8 cellular contexts compared by ENCODE assay signal in the genomic region with DNA sequence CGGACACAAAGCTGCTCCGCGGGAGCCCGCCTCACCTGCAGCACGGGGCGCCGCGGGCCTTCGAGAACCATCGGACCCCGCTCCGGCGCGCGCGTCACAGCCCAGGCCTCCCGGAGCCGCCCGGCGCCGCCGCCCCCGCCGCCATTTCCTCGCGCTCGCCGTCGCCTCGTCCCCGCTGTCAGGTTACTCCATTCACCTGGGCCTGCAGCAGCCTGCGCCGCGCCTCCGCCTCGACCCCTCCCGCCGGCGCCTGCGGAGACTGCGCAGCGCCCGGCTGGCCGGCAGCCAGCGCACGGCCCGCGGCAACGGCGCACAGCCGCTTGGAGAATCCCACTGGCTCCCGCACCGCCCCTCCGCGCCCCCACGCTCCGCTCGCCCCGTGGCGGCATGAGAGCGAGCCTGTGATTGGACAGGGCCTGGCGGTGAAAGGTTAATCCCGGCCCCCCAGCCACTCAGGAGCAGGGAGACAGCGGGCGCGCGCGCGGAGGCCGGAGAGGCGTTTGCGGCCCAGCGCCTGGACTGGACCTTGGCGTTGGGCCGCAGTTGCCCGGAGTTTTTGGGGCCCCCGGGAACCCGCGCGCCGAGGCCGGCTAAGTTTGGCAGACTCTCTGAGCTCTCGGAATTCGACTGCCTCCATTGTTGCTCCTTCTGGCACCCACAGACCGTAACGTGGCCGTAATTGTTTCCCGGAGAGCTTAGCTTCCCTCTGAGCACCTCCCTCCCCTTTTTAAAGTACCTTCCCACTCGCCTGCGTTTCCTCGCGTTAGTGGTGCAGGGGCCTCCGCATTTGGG. TPM values are rescaled to one million over a fixed set of nuclear protein-coding genes. Genes with fewer than 3 reads are reported as not detected.
DNase-seq lines count a peak whose midpoint lies in the region; ATAC-seq and TF ChIP-seq lines count a peak whose summit lies in the region.

A gene with protein sequence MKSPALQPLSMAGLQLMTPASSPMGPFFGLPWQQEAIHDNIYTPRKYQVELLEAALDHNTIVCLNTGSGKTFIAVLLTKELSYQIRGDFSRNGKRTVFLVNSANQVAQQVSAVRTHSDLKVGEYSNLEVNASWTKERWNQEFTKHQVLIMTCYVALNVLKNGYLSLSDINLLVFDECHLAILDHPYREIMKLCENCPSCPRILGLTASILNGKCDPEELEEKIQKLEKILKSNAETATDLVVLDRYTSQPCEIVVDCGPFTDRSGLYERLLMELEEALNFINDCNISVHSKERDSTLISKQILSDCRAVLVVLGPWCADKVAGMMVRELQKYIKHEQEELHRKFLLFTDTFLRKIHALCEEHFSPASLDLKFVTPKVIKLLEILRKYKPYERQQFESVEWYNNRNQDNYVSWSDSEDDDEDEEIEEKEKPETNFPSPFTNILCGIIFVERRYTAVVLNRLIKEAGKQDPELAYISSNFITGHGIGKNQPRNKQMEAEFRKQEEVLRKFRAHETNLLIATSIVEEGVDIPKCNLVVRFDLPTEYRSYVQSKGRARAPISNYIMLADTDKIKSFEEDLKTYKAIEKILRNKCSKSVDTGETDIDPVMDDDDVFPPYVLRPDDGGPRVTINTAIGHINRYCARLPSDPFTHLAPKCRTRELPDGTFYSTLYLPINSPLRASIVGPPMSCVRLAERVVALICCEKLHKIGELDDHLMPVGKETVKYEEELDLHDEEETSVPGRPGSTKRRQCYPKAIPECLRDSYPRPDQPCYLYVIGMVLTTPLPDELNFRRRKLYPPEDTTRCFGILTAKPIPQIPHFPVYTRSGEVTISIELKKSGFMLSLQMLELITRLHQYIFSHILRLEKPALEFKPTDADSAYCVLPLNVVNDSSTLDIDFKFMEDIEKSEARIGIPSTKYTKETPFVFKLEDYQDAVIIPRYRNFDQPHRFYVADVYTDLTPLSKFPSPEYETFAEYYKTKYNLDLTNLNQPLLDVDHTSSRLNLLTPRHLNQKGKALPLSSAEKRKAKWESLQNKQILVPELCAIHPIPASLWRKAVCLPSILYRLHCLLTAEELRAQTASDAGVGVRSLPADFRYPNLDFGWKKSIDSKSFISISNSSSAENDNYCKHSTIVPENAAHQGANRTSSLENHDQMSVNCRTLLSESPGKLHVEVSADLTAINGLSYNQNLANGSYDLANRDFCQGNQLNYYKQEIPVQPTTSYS (N-terminal part only) (minus strand): TSS at position 335 of the 792 bp plus-strand sequence. CDS start 24,071 bp downstream, outside the sequence.

- peak; percentile 71 for TF ChIP-seq POLR2A in right lobe of liver (IDR thresholded peaks at IDR 0.05)

- intact Hi-C loops in activated CD4-positive, alpha-beta memory T cell treated with anti-CD3 and anti-CD28 coated beads for 36 hours (cut with micrococcal nuclease) = loop anchor here (1.0 to 5.0 kb wide), 4 partner anchors 15 to 377 kb away; a partner anchor contains a TSS
- intact Hi-C loops in right lobe of liver (cut with DNase I) = no loop called here

- H3K27me3 Mint-ChIP-seq in activated CD4-positive, alpha-beta memory T cell treated with anti-CD3 and anti-CD28 coated beads for 36 hours = no peaks in the 10 kb centered on the region

- H3K4me3 Mint-ChIP-seq in activated CD4-positive, alpha-beta memory T cell treated with anti-CD3 and anti-CD28 coated beads for 36 hours = peak within 1 kb of the TSS; percentile 96

- H3K36me3 Mint-ChIP-seq in activated CD4-positive, alpha-beta memory T cell treated with anti-CD3 and anti-CD28 coated beads for 36 hours = peaks cover 6% of the 10 kb centered on the region

- H3K9me3 ChIP-seq in right lobe of liver = no peaks in the 10 kb centered on the region

- CTCF ChIA-PET in activated CD4-positive, alpha-beta memory T cell treated with anti-CD3 and anti-CD28 coated beads for 36 hours (lab: Charles Lee) = no interaction called here

- H3K4me3 ChIP-seq in right lobe of liver = peak within 1 kb of the TSS; percentile 74 to 83 (median 76)

- no peaks in the 10 kb centered on the region for H3K27me3 ChIP-seq in right lobe of liver

- no peak for TF ChIP-seq CTCF in right lobe of liver (IDR thresholded peaks at IDR 0.05)

- WGBS in right lobe of liver (ENCODE audit: insufficient coverage, low coverage, low lambda C conversion rate, missing lambda C conversion rate) = 0% methylated on average over 20 of the region's 93 CpGs

- POLR2A ChIA-PET in activated CD4-positive, alpha-beta memory T cell treated with anti-CD3 and anti-CD28 coated beads for 36 hours (lab: Charles Lee) = interaction anchor here (0.7 kb wide), 1 partner anchor 397 kb away, joined by 3 read pairs; no protein-coding TSS in a partner anchor

- H3K27ac ChIP-seq in right lobe of liver = peak within 1 kb of the TSS; percentile 88 to 95 (median 92)

- H3K4me1 ChIP-seq in right lobe of liver = peaks cover 0 to 25% (median 11%) of the 10 kb centered on the region in 4 donors

- peaks cover 37% of the 10 kb centered on the region for H3K4me1 Mint-ChIP-seq in activated CD4-positive, alpha-beta memory T cell treated with anti-CD3 and anti-CD28 coated beads for 36 hours (ENCODE audit: low read depth)

- no peaks in the 10 kb centered on the region for H3K36me3 ChIP-seq in right lobe of liver

- DNase-seq in CD1c-positive myeloid dendritic cell (ENCODE audit: extremely low spot score) (peak; percentile 96), NCI-H82 (lab: John Stamatoyannopoulos, UW) (peak; percentile 92), dermis microvascular lymphatic vessel endothelial cell (ENCODE audit: low read depth in 2 of 2) (peak; percentile 81 to 96), right lobe of liver (peak; percentile 97 to 99 (median 98))
- DNase-seq in activated CD4-positive, alpha-beta memory T cell treated with anti-CD3 and anti-CD28 coated beads for 36 hours = peak; percentile 95
- peak; percentile 90 to 97 for DNase-seq in stimulated activated CD4-positive, alpha-beta T cell treated with anti-CD3 and anti-CD28 coated beads, Interleukin-4, amount 100 ng/mL, for 4 hours

- H3K27ac Mint-ChIP-seq in activated CD4-positive, alpha-beta memory T cell treated with anti-CD3 and anti-CD28 coated beads for 36 hours = peak within 1 kb of the TSS; percentile 97

- ATAC-seq in GM19438 (IDR thresholded peaks at IDR 0.05; ENCODE audit: low read depth, unreplicated experiment) = peak; percentile 65
- ATAC-seq in HG03571 (IDR thresholded peaks at IDR 0.05; ENCODE audit: unreplicated experiment) = peak; percentile 68
- ATAC-seq in right lobe of liver = peak; percentile 93 to 96 (median 96)

- H3K9me3 Mint-ChIP-seq in activated CD4-positive, alpha-beta memory T cell treated with anti-CD3 and anti-CD28 coated beads for 36 hours = no peaks in the 10 kb centered on the region

RNA-seq across cellular contexts. Expression of the gene that starts here (rescaled TPM):
- 10 to 100 TPM; 39.9 to 40.9 TPM for total RNA-seq in activated CD4-positive, alpha-beta memory T cell treated with anti-CD3 and anti-CD28 coated beads for 36 hours
- 24.8 and 27.8 TPM in 2 replicates for total RNA-seq in dermis microvascular lymphatic vessel endothelial cell
- total RNA-seq in right lobe of liver = 10 to 100 TPM; 27.6 to 47.9 (median 30.3) TPM

Comparison
In these comparisons a context has a peak if more than half of its experiments do, and no peak if none do; other contexts are left out.
1. Peak in every context shown above with its lines: DNase-seq, ATAC-seq, H3K4me3 ChIP-seq and H3K27ac ChIP-seq.